8 cellular contexts compared by ENCODE assay signal in the genomic region with DNA sequence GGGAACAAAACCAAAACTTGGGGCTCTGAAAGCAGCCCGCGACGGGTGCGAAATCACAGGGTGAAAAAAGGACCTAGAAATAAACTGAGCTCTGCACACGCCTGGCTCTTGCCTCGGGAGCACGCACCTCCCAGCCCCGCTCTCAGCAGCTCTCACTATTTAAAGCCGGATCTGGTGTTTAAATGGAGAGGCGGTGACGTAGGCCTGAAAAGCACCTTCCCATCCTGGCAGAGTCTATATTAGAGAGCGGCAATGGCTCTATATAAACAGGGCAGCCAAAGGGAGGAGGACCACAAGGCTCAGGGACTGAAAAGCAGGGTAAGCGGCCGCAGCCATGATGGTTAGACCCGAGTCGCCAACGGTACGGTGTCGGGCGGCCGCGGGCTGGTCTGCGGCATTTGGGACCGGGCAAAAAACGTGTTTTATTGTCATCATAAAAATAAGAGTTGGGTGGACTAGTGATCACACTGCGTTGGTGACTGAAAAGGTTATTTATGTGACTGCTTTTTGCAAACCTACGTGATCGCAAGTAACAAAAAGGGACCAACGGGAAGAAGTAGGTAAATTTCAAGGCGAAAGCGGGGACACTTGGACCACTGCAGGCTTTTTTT. TPM values are rescaled to one million over a fixed set of nuclear protein-coding genes. Genes with fewer than 3 reads are reported as not detected.
DNase-seq lines count a peak whose midpoint lies in the region; ATAC-seq and TF ChIP-seq lines count a peak whose summit lies in the region.

No MANE protein-coding gene starts in this region.

- peaks cover 12 to 38% of the 10 kb centered on the region in 2 donors for H3K36me3 Mint-ChIP-seq in activated naive CD4-positive, alpha-beta T cell treated with anti-CD3 and anti-CD28 coated beads, Interleukin-2, amount 50 U/mL, for 72 hours

- TF ChIP-seq EP300 in SK-N-SH (IDR thresholded peaks at IDR 0.05; ENCODE audit: borderline replicate concordance in 1 of 2, low read depth in 1 of 2, low read length in 1 of 2) (peak; percentile 3 to 21; a peak in 1 of 4 replicates), suprapubic skin (IDR thresholded peaks at IDR 0.05) (no peak)

- H3K9me3 ChIP-seq in SK-N-SH, result no peaks in the 10 kb centered on the region
- no peaks in the 10 kb centered on the region for H3K9me3 ChIP-seq in suprapubic skin

- H3K9me3 Mint-ChIP-seq in activated naive CD4-positive, alpha-beta T cell treated with anti-CD3 and anti-CD28 coated beads, Interleukin-2, amount 50 U/mL, for 72 hours, result no peaks in the 10 kb centered on the region

- no peaks in the 10 kb centered on the region for H4K20me1 ChIP-seq in SK-N-SH (ENCODE audit: insufficient read depth)

- no peaks in the 10 kb centered on the region for H3K9me2 ChIP-seq in SK-N-SH

- peak; percentile 61 for ATAC-seq in HG02610 (IDR thresholded peaks at IDR 0.05; ENCODE audit: unreplicated experiment)
- ATAC-seq in activated naive CD4-positive, alpha-beta T cell treated with anti-CD3 and anti-CD28 coated beads, Interleukin-2, amount 50 U/mL, for 72 hours, result peak; percentile 62 to 72

- peak overlapping the region; percentile 85 to 94 for H3K4me3 ChIP-seq in SK-N-SH (ENCODE audit: low read depth in 2 of 2, low read length in 1 of 2)
- H3K4me3 ChIP-seq in suprapubic skin, result peak overlapping the region; percentile 88

- WGBS in SK-N-SH (ENCODE audit: low lambda C conversion rate), result 1% methylated on average over 30 of the region's 31 CpGs
- WGBS in suprapubic skin, result under 1% methylated on average over 31 of the region's 31 CpGs

- peak overlapping the region; percentile 99 for H3K9ac ChIP-seq in SK-N-SH

- peak; percentile 81 for DNase-seq in GM10248 (ENCODE audit: extremely low spot score)
- DNase-seq in NCI-H1092 (lab: John Stamatoyannopoulos, UW), result peak; percentile 98
- peak; percentile 81 for DNase-seq in SK-N-SH
- peak; percentile 84 to 91 for DNase-seq in activated naive CD4-positive, alpha-beta T cell treated with anti-CD3 and anti-CD28 coated beads, Interleukin-2, amount 50 U/mL, for 72 hours (ENCODE audit: low spot score in 2 of 2)
- peak; percentile 97 for DNase-seq in globus pallidus (ENCODE audit: low spot score)
- DNase-seq in nucleus accumbens (lab: John Stamatoyannopoulos, UW), result peak; percentile 50 to 96 (median 84)
- DNase-seq in suprapubic skin (ENCODE audit: low spot score in 2 of 2), result peak; percentile 93 to 96

- H3K79me2 ChIP-seq in SK-N-SH (ENCODE audit: insufficient read depth), result peaks cover 53% of the 10 kb centered on the region

- CTCF ChIA-PET in GM10248 (lab: Yijun Ruan, JAX) (interaction anchor here (0.8 to 1.5 kb wide), 5 partner anchors 9 to 232 kb away, joined by 3 to 4 read pairs (median 4); no protein-coding TSS in a partner anchor), SK-N-SH (lab: Yijun Ruan, JAX) (interaction anchor here (0.6 kb wide), 1 partner anchor 283 kb away, joined by 3 read pairs; no protein-coding TSS in a partner anchor)

- H3F3A ChIP-seq in SK-N-SH (replicated peaks; ENCODE audit: insufficient read depth), result peaks cover 12% of the 10 kb centered on the region

- peak overlapping the region; percentile 86 for H3K4me2 ChIP-seq in SK-N-SH

- H3K27ac ChIP-seq in SK-N-SH (ENCODE audit: low read depth in 2 of 2, low read length in 1 of 2) (peak overlapping the region; percentile 95 to 99), suprapubic skin (peak overlapping the region; percentile 97)

- TF ChIP-seq CTCF in GM10248 (IDR thresholded peaks at IDR 0.05; ENCODE audit: control extremely low read depth, extremely low read depth, low read depth, missing control alignments), result no peak
- no peak for TF ChIP-seq CTCF in SK-N-SH (IDR thresholded peaks at IDR 0.05)
- no peak for TF ChIP-seq CTCF in suprapubic skin (IDR thresholded peaks at IDR 0.05)

- peak overlapping the region; percentile 99 to 100 for H3K27ac Mint-ChIP-seq in activated naive CD4-positive, alpha-beta T cell treated with anti-CD3 and anti-CD28 coated beads, Interleukin-2, amount 50 U/mL, for 72 hours

- peak overlapping the region; percentile 89 for H2AFZ ChIP-seq in SK-N-SH (ENCODE audit: low read depth)

- H3K27me3 ChIP-seq in SK-N-SH (ENCODE audit: insufficient read depth), result no peaks in the 10 kb centered on the region
- H3K27me3 ChIP-seq in suprapubic skin, result no peaks in the 10 kb centered on the region

- no peak for TF ChIP-seq RAD21 in SK-N-SH (IDR thresholded peaks at IDR 0.05; ENCODE audit: low read length)

- H3K4me1 ChIP-seq in SK-N-SH (ENCODE audit: control insufficient read depth in 1 of 2, insufficient read depth in 2 of 2, low read depth in 1 of 2, low read length in 1 of 2) (peaks cover 12 to 13% of the 10 kb centered on the region in 2 experiments; a peak in 3 of 4 replicates), suprapubic skin (peaks cover 27% of the 10 kb centered on the region)

- POLR2A ChIA-PET in GM10248 (lab: Yijun Ruan, JAX) (interaction anchor here (0.6 to 1.0 kb wide), 6 partner anchors 17 to 314 kb away, joined by 3 to 7 read pairs (median 4); a partner anchor contains a TSS), SK-N-SH (lab: Yijun Ruan, JAX) (interaction anchor here (0.6 to 1.1 kb wide), 6 partner anchors 18 to 231 kb away, joined by 3 to 6 read pairs (median 3); no protein-coding TSS in a partner anchor)

- peaks cover 14 to 22% of the 10 kb centered on the region in 2 experiments for H3K36me3 ChIP-seq in SK-N-SH (replicated peaks in 1 of 2; ENCODE audit: control insufficient read depth in 1 of 2, insufficient read depth in 2 of 2, low read length in 1 of 2)
- H3K36me3 ChIP-seq in suprapubic skin, result peaks cover 9% of the 10 kb centered on the region

- peak; percentile 95 to 99 for TF ChIP-seq POLR2A in suprapubic skin (IDR thresholded peaks at IDR 0.05)

TF ChIP-seq in SK-N-SH, 30 proteins besides CTCF, POLR2A, EP300 and RAD21 (continues in another document):
- TF ChIP-seq FOXM1 (IDR thresholded peaks at IDR 0.05; ENCODE audit: low read depth) (no peak), TEAD4 (IDR thresholded peaks at IDR 0.05; ENCODE audit: borderline replicate concordance, insufficient read depth) (no peak), SMC3 (IDR thresholded peaks at IDR 0.05; ENCODE audit: low read depth, low read length) (no peak), RCOR1 (IDR thresholded peaks at IDR 0.05; ENCODE audit: low read length) (peak; percentile 67), SIN3A (IDR thresholded peaks at IDR 0.05; ENCODE audit: borderline replicate concordance, low read depth, low read length) (peak; percentile 97; the same call in 1 of the 2 replicates), GABPA (IDR thresholded peaks at IDR 0.05; ENCODE audit: low read depth) (no peak), YY1 (IDR thresholded peaks at IDR 0.05; ENCODE audit: low read depth) (peak; percentile 87), FOXJ3 (CRISPR knock-in tag; IDR thresholded peaks at IDR 0.05) (no peak), NRF1 (IDR thresholded peaks at IDR 0.05; ENCODE audit: low read depth, low read length) (no peak), FOSL2 (IDR thresholded peaks at IDR 0.05; ENCODE audit: borderline replicate concordance, low read depth) (no peak), RXRA (IDR thresholded peaks at IDR 0.05; ENCODE audit: borderline replicate concordance, low read depth) (no peak)
- TF ChIP-seq, protein P1, sequence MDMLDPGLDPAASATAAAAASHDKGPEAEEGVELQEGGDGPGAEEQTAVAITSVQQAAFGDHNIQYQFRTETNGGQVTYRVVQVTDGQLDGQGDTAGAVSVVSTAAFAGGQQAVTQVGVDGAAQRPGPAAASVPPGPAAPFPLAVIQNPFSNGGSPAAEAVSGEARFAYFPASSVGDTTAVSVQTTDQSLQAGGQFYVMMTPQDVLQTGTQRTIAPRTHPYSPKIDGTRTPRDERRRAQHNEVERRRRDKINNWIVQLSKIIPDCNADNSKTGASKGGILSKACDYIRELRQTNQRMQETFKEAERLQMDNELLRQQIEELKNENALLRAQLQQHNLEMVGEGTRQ (IDR thresholded peaks at IDR 0.05; ENCODE audit: borderline replicate concordance, low read depth, low read length), result no peak
- TF ChIP-seq, protein P2, sequence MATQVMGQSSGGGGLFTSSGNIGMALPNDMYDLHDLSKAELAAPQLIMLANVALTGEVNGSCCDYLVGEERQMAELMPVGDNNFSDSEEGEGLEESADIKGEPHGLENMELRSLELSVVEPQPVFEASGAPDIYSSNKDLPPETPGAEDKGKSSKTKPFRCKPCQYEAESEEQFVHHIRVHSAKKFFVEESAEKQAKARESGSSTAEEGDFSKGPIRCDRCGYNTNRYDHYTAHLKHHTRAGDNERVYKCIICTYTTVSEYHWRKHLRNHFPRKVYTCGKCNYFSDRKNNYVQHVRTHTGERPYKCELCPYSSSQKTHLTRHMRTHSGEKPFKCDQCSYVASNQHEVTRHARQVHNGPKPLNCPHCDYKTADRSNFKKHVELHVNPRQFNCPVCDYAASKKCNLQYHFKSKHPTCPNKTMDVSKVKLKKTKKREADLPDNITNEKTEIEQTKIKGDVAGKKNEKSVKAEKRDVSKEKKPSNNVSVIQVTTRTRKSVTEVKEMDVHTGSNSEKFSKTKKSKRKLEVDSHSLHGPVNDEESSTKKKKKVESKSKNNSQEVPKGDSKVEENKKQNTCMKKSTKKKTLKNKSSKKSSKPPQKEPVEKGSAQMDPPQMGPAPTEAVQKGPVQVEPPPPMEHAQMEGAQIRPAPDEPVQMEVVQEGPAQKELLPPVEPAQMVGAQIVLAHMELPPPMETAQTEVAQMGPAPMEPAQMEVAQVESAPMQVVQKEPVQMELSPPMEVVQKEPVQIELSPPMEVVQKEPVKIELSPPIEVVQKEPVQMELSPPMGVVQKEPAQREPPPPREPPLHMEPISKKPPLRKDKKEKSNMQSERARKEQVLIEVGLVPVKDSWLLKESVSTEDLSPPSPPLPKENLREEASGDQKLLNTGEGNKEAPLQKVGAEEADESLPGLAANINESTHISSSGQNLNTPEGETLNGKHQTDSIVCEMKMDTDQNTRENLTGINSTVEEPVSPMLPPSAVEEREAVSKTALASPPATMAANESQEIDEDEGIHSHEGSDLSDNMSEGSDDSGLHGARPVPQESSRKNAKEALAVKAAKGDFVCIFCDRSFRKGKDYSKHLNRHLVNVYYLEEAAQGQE (IDR thresholded peaks at IDR 0.05; ENCODE audit: low read depth, low read length), result peak; percentile 61

RNA-seq across cellular contexts. Expression of a gene that starts 1.4 kb away (rescaled TPM):
- 7.6 and 9.8 TPM in 2 replicates for polyA plus RNA-seq in SK-N-SH (2012; rRNA removed)
- polyA plus RNA-seq in SK-N-SH (2012; cell fraction: cytosol; rRNA removed), result 6.7 and 8.5 TPM in 2 replicates
- polyA plus RNA-seq in SK-N-SH (2012; cell fraction: nucleus; rRNA removed), result 1.7 and 4.6 TPM in 2 replicates
- total RNA-seq in activated naive CD4-positive, alpha-beta T cell treated with anti-CD3 and anti-CD28 coated beads, Interleukin-2, amount 50 U/mL, for 72 hours, result 10 to 100 TPM; 38.7 to 57.9 TPM
- 10 to 100 TPM; 27.7 to 50.0 (median 35.6) TPM for total RNA-seq in suprapubic skin

Comparison
In these comparisons a context has a peak if more than half of its experiments do, and no peak if none do; other contexts are left out.
1. Peak in every context shown above with its lines: DNase-seq, ATAC-seq, H3K4me3 ChIP-seq and H3K27ac ChIP-seq.